Comparison of ENCODE assay signal across 16 cellular contexts in genomic region chr5:6201626-6202025, GRCh38.
"Had no signal": no experiment of that assay in that cellular context is flagged by ENCODE, and none has a peak within 500 bp of the region (broad histone marks: within the 10 kb centered on the region; RNA-seq: fewer than 3 reads in every experiment).

No MANE protein-coding gene starts in this region.

- ATAC-seq: activated T-helper 17 cell treated with anti-CD3 and anti-CD28 coated beads, Interleukin-2, amount 50 U/mL, for 72 hours; body of pancreas; gastrocnemius medialis; heart right ventricle; left lung; mucosa of descending colon; naive thymus-derived CD8-positive, alpha-beta T cell had no signal

- H3K27me3 ChIP-seq: body of pancreas, gastrocnemius medialis, left lung, right atrium auricular region, tibial artery had no signal

- H3K27ac ChIP-seq: body of pancreas, esophagus squamous epithelium, gastrocnemius medialis, heart right ventricle, left lung, right atrium auricular region, tibial artery had no signal

- H3K4me3 ChIP-seq: body of pancreas, esophagus squamous epithelium, gastrocnemius medialis, heart right ventricle, left lung, mucosa of descending colon, right atrium auricular region, tibial artery had no signal

- H3K36me3 ChIP-seq: esophagus squamous epithelium, gastrocnemius medialis, heart right ventricle, left lung, right atrium auricular region, tibial artery had no signal

- H3K4me1 ChIP-seq: body of pancreas, esophagus squamous epithelium, gastrocnemius medialis, heart right ventricle, left lung, right atrium auricular region, tibial artery had no signal

- H3K9me3 ChIP-seq: esophagus squamous epithelium, gastrocnemius medialis, heart right ventricle, left lung, mucosa of descending colon, right atrium auricular region, tibial artery had no signal

- DNase-seq: activated B cell treated with CpG ODN at 0.5 μM for 24 hours; activated CD4-positive, alpha-beta T cell treated with anti-CD3 and anti-CD28 coated beads, Interleukin-2, amount 10 ng/mL, durations not matched to agents 7 days and 5 days; activated naive CD4-positive, alpha-beta T cell treated with anti-CD3 and anti-CD28 coated beads, Interleukin-2, amount 10 ng/mL, durations not matched to agents 7 days and 5 days; activated T-cell treated with anti-CD3 and anti-CD28 coated beads for 4 hours; body of pancreas; esophagus squamous epithelium; gastrocnemius medialis; heart right ventricle; islet precursor cell; mucosa of descending colon; naive thymus-derived CD8-positive, alpha-beta T cell; small intestine; tibial artery had no signal
